ENCODE assay signal across 1 cellular context in genomic region chr5:75566710-75567309, GRCh38.
A peak's percentile ranks its signal among the peaks of the same experiment; 100 is the strongest.
TF ChIP-seq lines count a peak whose summit lies in the region.

No MANE protein-coding gene starts in this region.

TF ChIP-seq in A549, 52 proteins besides CTCF, POLR2A, EP300 and RAD21 (continued from another document):
- TF ChIP-seq REST (IDR thresholded peaks at IDR 0.05) (no peak), HOXA7 (CRISPR knock-in tag; IDR thresholded peaks at IDR 0.05) (no peak), CEBPB (IDR thresholded peaks at IDR 0.05) (0 out of 4 replicates have a peak, but pooled peaks of 1 of the 2 experiments have one; percentile 3), RFX5 (IDR thresholded peaks at IDR 0.05) (no peak), JUN (IDR thresholded peaks at IDR 0.05) (no peak), MYC (IDR thresholded peaks at IDR 0.05; ENCODE audit: borderline replicate concordance, low read length) (0 out of 2 replicates have a peak, but pooled peaks have one; percentile 12), ZC3H11A (IDR thresholded peaks at IDR 0.05) (no peak), POLR2AphosphoS2 (conservative IDR thresholded peaks at IDR 0.05; ENCODE audit: low read length) (no peak), TFCP2L1 (CRISPR knock-in tag; IDR thresholded peaks at IDR 0.05) (no peak), ZFP36 (IDR thresholded peaks at IDR 0.05; ENCODE audit: borderline replicate concordance, partially characterized antibody) (no peak), ZNF302 (CRISPR knock-in tag; IDR thresholded peaks at IDR 0.05) (no peak), HDAC2 (IDR thresholded peaks at IDR 0.05) (no peak), HOXB5 (CRISPR knock-in tag; IDR thresholded peaks at IDR 0.05) (no peak; the same call in 1 of the 2 replicates), EHF (CRISPR knock-in tag; IDR thresholded peaks at IDR 0.05) (no peak), GATA3 (IDR thresholded peaks at IDR 0.05; ENCODE audit: borderline replicate concordance) (no peak), HEYL (CRISPR knock-in tag; IDR thresholded peaks at IDR 0.05) (no peak), ZSCAN20 (CRISPR knock-in tag; IDR thresholded peaks at IDR 0.05) (no peak), ATOH8 (CRISPR knock-in tag; IDR thresholded peaks at IDR 0.05; ENCODE audit: low read depth) (0 out of 2 replicates have a peak, but pooled peaks have one; percentile 12), PBX3 (IDR thresholded peaks at IDR 0.05) (no peak), RNF2 (IDR thresholded peaks at IDR 0.05; ENCODE audit: borderline replicate concordance, low read depth) (no peak), JUNB (IDR thresholded peaks at IDR 0.05) (peak; percentile 79), RCOR1 (IDR thresholded peaks at IDR 0.05; ENCODE audit: low read depth, low read length) (no peak), KDM1A (IDR thresholded peaks at IDR 0.05; ENCODE audit: low read depth) (no peak), EHMT2 (IDR thresholded peaks at IDR 0.05; ENCODE audit: low read depth) (no peak), CHD2 (IDR thresholded peaks at IDR 0.05; ENCODE audit: low read length, partially characterized antibody) (no peak), NFE2L2 (conservative IDR thresholded peaks at IDR 0.05; ENCODE audit: low read length) (no peak), BCL3 (IDR thresholded peaks at IDR 0.05) (no peak), HMGXB4 (CRISPR knock-in tag; IDR thresholded peaks at IDR 0.05; ENCODE audit: borderline replicate concordance) (no peak), SREBF2 (IDR thresholded peaks at IDR 0.05) (no peak), SMC3 (IDR thresholded peaks at IDR 0.05) (no peak), RARB (CRISPR knock-in tag; IDR thresholded peaks at IDR 0.05) (peak; percentile 67; the same call in 1 of the 2 replicates), ELK1 (IDR thresholded peaks at IDR 0.05; ENCODE audit: low read depth, low read length) (no peak), HOXB13 (CRISPR knock-in tag; IDR thresholded peaks at IDR 0.05; ENCODE audit: low read depth) (peak; percentile 49; the same call in 1 of the 2 replicates), BHLHE40 (IDR thresholded peaks at IDR 0.05; ENCODE audit: low read depth, low read length) (no peak), NPAS2 (CRISPR knock-in tag; IDR thresholded peaks at IDR 0.05; ENCODE audit: borderline replicate concordance) (no peak), MAFK (IDR thresholded peaks at IDR 0.05; ENCODE audit: partially characterized antibody) (no peak), MAZ (IDR thresholded peaks at IDR 0.05; ENCODE audit: borderline replicate concordance, low read depth, low read length) (no peak), KDM5A (IDR thresholded peaks at IDR 0.05) (no peak), NR3C1 (IDR thresholded peaks at IDR 0.05) (no peak), FOSB (CRISPR knock-in tag; IDR thresholded peaks at IDR 0.05) (no peak), PHF8 (IDR thresholded peaks at IDR 0.05; ENCODE audit: borderline replicate concordance, low read depth) (no peak), FOSL2 (IDR thresholded peaks at IDR 0.05) (peak; percentile 89), FOSL2 (CRISPR knock-in tag; IDR thresholded peaks at IDR 0.05) (peak; percentile 99), FOXS1 (CRISPR knock-in tag; IDR thresholded peaks at IDR 0.05) (no peak), ESRRA (IDR thresholded peaks at IDR 0.05; ENCODE audit: borderline replicate concordance, low read length) (no peak), CBX2 (IDR thresholded peaks at IDR 0.05; ENCODE audit: borderline replicate concordance, low read depth) (no peak)
